In the genomic region with DNA sequence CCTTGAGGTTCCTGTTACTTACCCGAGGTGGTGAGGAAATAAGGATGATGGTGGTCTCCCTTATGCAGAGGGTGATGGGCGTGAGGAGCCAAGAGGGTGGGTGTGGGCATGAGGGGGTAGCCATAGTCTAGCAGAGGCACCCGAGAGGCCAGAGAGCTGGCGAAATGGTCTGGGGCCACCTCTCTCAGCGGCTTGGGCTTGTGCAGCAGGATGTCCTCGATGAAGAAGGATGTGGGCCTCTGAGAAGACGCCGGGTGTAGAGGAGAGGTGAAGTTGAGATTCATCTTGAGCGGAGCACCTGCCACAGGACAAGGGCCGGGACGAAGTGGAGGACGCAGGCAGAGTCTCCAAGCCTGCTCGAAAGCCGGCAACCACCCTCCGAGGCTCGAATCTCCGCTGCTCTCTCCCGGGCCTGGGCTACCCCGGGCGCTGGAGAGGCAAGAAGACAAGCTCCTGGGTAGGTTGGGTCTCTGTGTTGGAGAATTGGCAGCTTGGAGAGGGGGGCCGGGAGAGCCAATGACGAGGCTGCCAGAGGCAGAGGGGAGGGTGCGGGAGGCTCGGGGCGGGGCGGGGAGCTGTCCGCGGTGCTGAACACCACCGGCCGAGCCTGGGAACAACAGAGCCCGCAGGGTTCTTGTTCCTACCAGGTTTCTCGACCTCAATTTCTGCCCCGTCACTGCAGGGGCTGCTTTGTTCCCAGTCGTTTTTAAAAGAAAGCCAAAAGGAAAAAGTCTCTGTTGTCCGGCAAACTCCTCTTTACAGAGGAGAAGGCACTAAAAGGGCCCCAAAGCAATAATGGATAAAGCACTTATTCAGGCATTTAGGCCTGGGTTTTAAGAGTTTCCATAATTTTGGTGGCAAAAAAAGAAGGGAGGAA, we compare ENCODE assay signal across 9 cellular contexts. TPM values are rescaled to one million over a fixed set of nuclear protein-coding genes. Genes with fewer than 3 reads are reported as not detected.
A peak's percentile ranks its signal among the peaks of the same experiment; 100 is the strongest.
DNase-seq lines count a peak whose midpoint lies in the region; ATAC-seq and TF ChIP-seq lines count a peak whose summit lies in the region.
"Had no signal": no experiment of that assay in that cellular context is flagged by ENCODE, and none has a peak within 500 bp of the region (broad histone marks: within the 10 kb centered on the region; RNA-seq: fewer than 3 reads in every experiment).

Gene BSX (minus strand): TSS at position 447 of the 877 bp plus-strand sequence. CDS start 163 bp downstream, at position 284.

- H3K4me2 ChIP-seq in H9 (ENCODE audit: insufficient read depth, insufficient read length, low read length) = peak within 1 kb of the TSS; percentile 37
- H3K4me2 ChIP-seq in hepatocyte = peak within 1 kb of the TSS; percentile 70

- H3K14ac ChIP-seq in H9 (ENCODE audit: insufficient read depth, low read length) = no peak within 1 kb of the TSS

- no peak within 1 kb of the TSS for H4K91ac ChIP-seq in H9 (ENCODE audit: insufficient read length, low read depth, low read length)

- H3K79me1 ChIP-seq in H9 (ENCODE audit: insufficient read depth, low read depth, low read length, poor library complexity, severe bottlenecking) = no peaks in the 10 kb centered on the region

- no peaks in the 10 kb centered on the region; a peak in 2 of 7 replicates for H3K36me3 Mint-ChIP-seq in H9 (ENCODE audit: insufficient read depth in 1 of 3, low read depth in 3 of 3)

- WGBS in H9 (ENCODE audit: extremely low coverage, insufficient read length, low lambda C conversion rate) = no CpG with 5 or more reads among the region's 35 CpGs
- 12% methylated on average over 30 of the region's 35 CpGs for whole genome bisulfite sequencing in hepatocyte (ENCODE audit: low lambda C conversion rate, missing lambda C conversion rate)

- H3K4me1 ChIP-seq in H9 (ENCODE audit: insufficient read depth, low read length) (no peaks in the 10 kb centered on the region; the same call in 1 of the 2 replicates), hepatocyte (ENCODE audit: insufficient read depth) (peaks cover 10% of the 10 kb centered on the region)

- no peaks in the 10 kb centered on the region for H3K36me3 ChIP-seq in hepatocyte (replicated peaks; ENCODE audit: insufficient read depth, low read depth)

- no peaks in the 10 kb centered on the region for H3K79me2 ChIP-seq in H9 (ENCODE audit: insufficient read depth, low read length)
- H3K79me2 ChIP-seq in hepatocyte = no peaks in the 10 kb centered on the region

- no peak within 1 kb of the TSS for H3K4me3 ChIP-seq in hepatocyte

- H3K23ac ChIP-seq in H9 (ENCODE audit: insufficient read length, low read depth, low read length) = no peak within 1 kb of the TSS

- no peak within 1 kb of the TSS for H3T11ph ChIP-seq in H9 (ENCODE audit: low read length)

- no peak within 1 kb of the TSS for H2BK12ac ChIP-seq in H9 (ENCODE audit: insufficient read length, low read depth, low read length)

- H3K27ac ChIP-seq in H9 (ENCODE audit: insufficient read length, low read depth, low read length) (no peak within 1 kb of the TSS), hepatocyte (no peak within 1 kb of the TSS)

- H2BK15ac ChIP-seq in H9 (ENCODE audit: low read depth, low read length) = no peak within 1 kb of the TSS

- TF ChIP-seq CTCF in H9 (conservative IDR thresholded peaks at IDR 0.05) = no peak
- no peak for TF ChIP-seq CTCF in hepatocyte (IDR thresholded peaks at IDR 0.05; ENCODE audit: poor library complexity)

- H3K4ac ChIP-seq in H9 (ENCODE audit: low read depth, low read length) = no peak within 1 kb of the TSS

- H3K18ac ChIP-seq in H9 (ENCODE audit: insufficient read length, low read depth, low read length) = no peak within 1 kb of the TSS

- DNase-seq in H9 (peak; percentile 96), hepatocyte (ENCODE audit: low spot score) (peak; percentile 77)
- DNase-seq in activated gamma-delta T cell treated with anti-CD3 and anti-CD28 coated beads, Interleukin-2, amount 50 U/mL, for 16 hours (ENCODE audit: low read depth) = peak; percentile 17
- peak; percentile 71 for DNase-seq in stimulated activated CD4-positive, alpha-beta T cell treated with anti-CD3 and anti-CD28 coated beads, Interleukin-15, amount 100 ng/mL, for 24 hours

- H3K27ac Mint-ChIP-seq in H9 = no peak within 1 kb of the TSS

- H2AFZ ChIP-seq in H9 (ENCODE audit: low read length) (no peak within 1 kb of the TSS), hepatocyte (no peak within 1 kb of the TSS)

- no peak within 1 kb of the TSS for H2AK5ac ChIP-seq in H9 (ENCODE audit: insufficient read length, low read length)

- H4K20me1 ChIP-seq in H9 (ENCODE audit: control insufficient read depth, insufficient read depth, insufficient read length) (no peaks in the 10 kb centered on the region), hepatocyte (ENCODE audit: insufficient read depth, poor library complexity, severe bottlenecking) (no peaks in the 10 kb centered on the region)

- peak within 1 kb of the TSS in 1 of 2 experiments; percentile 12; a peak in 1 of 5 replicates for H3K4me3 Mint-ChIP-seq in H9

- peaks cover 19% of the 10 kb centered on the region for H3K23me2 ChIP-seq in H9 (ENCODE audit: insufficient read length, low read depth, low read length, poor library complexity, severe bottlenecking)

- no peak within 1 kb of the TSS for H4K5ac ChIP-seq in H9 (ENCODE audit: insufficient read length, low read depth, low read length)

- no peak for ATAC-seq in HG03521 (IDR thresholded peaks at IDR 0.05; ENCODE audit: unreplicated experiment)
- ATAC-seq in HG02884 (IDR thresholded peaks at IDR 0.05; ENCODE audit: unreplicated experiment) = no peak
- ATAC-seq in HG03097 (IDR thresholded peaks at IDR 0.05; ENCODE audit: low FRiP score, unreplicated experiment) = no peak

- no peaks in the 10 kb centered on the region for H3K9me2 ChIP-seq in hepatocyte (replicated peaks; ENCODE audit: insufficient read depth)

- no peak within 1 kb of the TSS for H3K56ac ChIP-seq in H9 (ENCODE audit: insufficient read length, low read depth, low read length)

- no peak within 1 kb of the TSS for H2BK20ac ChIP-seq in H9 (ENCODE audit: low read depth, low read length, poor library complexity, severe bottlenecking)

- peaks cover 44 to 52% of the 10 kb centered on the region in 2 experiments for H3K4me1 Mint-ChIP-seq in H9

- no peak within 1 kb of the TSS for H2BK5ac ChIP-seq in H9 (ENCODE audit: insufficient read length, low read length)

- H2BK120ac ChIP-seq in H9 (ENCODE audit: low read depth, low read length, poor library complexity, severe bottlenecking) = no peak within 1 kb of the TSS

- H4K8ac ChIP-seq in H9 (replicated peaks; ENCODE audit: insufficient read length, low read depth, low read length) = no peak within 1 kb of the TSS

- no peak within 1 kb of the TSS for H3K9ac ChIP-seq in H9 (ENCODE audit: extremely low read depth, insufficient read length, low read length)

- H3K9me3 ChIP-seq in H9 (ENCODE audit: control insufficient read depth, low read depth, low read length) = no peaks in the 10 kb centered on the region
- no peaks in the 10 kb centered on the region for H3K9me3 ChIP-seq in hepatocyte (ENCODE audit: low read depth)

- peaks cover 99% of the 10 kb centered on the region for H3K27me3 Mint-ChIP-seq in H9 (ENCODE audit: low read depth)

- H3K27me3 ChIP-seq in H9 (ENCODE audit: insufficient read depth, low read length) (peaks cover 73% of the 10 kb centered on the region), hepatocyte (peaks cover 97% of the 10 kb centered on the region)

- H3K9me3 Mint-ChIP-seq in H9 = peaks cover 5 to 10% of the 10 kb centered on the region in 2 experiments

TF ChIP-seq in PFSK-1, 5 proteins besides CTCF, POLR2A, EP300 and RAD21:
- no peak for TF ChIP-seq TAF1 (IDR thresholded peaks at IDR 0.05; ENCODE audit: borderline replicate concordance, insufficient read depth, low read length)
- peak; percentile 93 to 99 for TF ChIP-seq REST (IDR thresholded peaks at IDR 0.05; ENCODE audit: insufficient read depth in 1 of 2, low read depth in 2 of 2, low read length in 2 of 2)
TF ChIP-seq in PFSK-1: peak in this region for 1.

RNA-seq across cellular contexts. Expression of gene BSX, which starts in this region (rescaled TPM):
- total RNA-seq in H9 (2021) = not detected in 2 replicates
- polyA plus RNA-seq in PFSK-1 (2012; ENCODE audit: insufficient read length, low read depth) = not detected
- not detected in 2 replicates for total RNA-seq in hepatocyte
- not detected in 2 replicates for polyA plus RNA-seq in hepatocyte
- total RNA-seq: T-helper 1 cell treated with Interleukin-12 subunit alpha and Interleukin-12 subunit beta and Interleukin-4 antibody, amounts not matched to agents 30 ng/mL and 1 ng/mL, for 36 hours had no signal

Comparison
In these comparisons a context has a peak if more than half of its experiments do, and no peak if none do; other contexts are left out.
1. Peak in DNase-seq and H3K4me2 ChIP-seq in H9; RNA of the gene not detected or under 1 TPM.
2. Peak in DNase-seq and H3K4me2 ChIP-seq in hepatocyte; RNA of the gene not detected or under 1 TPM.
3. DNase-seq: peak in every context shown above with its lines; median percentile 96 in H9; 77 in hepatocyte; 71 in stimulated activated CD4-positive, alpha-beta T cell treated with anti-CD3 and anti-CD28 coated beads, Interleukin-15, amount 100 ng/mL, for 24 hours; 17 in activated gamma-delta T cell treated with anti-CD3 and anti-CD28 coated beads, Interleukin-2, amount 50 U/mL, for 16 hours.